Comparison of ENCODE assay signal across 8 cellular contexts in genomic region chr6:1872649-1873131, GRCh38.
DNase-seq lines count a peak whose midpoint lies in the region; ATAC-seq, FAIRE-seq and TF ChIP-seq lines count a peak whose summit lies in the region.

No MANE protein-coding gene starts in this region.

- H3K4me1 Mint-ChIP-seq in astrocyte (ENCODE audit: low read depth, unreplicated experiment) (peaks cover 19% of the 10 kb centered on the region), osteocyte (ENCODE audit: unreplicated experiment) (peaks cover 16% of the 10 kb centered on the region)

- H2AK5ac ChIP-seq in mesenchymal stem cell (ENCODE audit: low read length, severe bottlenecking) = no peak overlapping the region

- H3K36me3 ChIP-seq in BE2C (no peaks in the 10 kb centered on the region), MG63 (no peaks in the 10 kb centered on the region), astrocyte (ENCODE audit: insufficient read depth, low read length) (no peaks in the 10 kb centered on the region), mesenchymal stem cell (ENCODE audit: control insufficient read depth in 1 of 2, insufficient read depth in 2 of 2, low read depth in 1 of 2, low read length in 2 of 2) (peaks cover 0 to 3% of the 10 kb centered on the region in 2 experiments)

- H3K27ac ChIP-seq in astrocyte (ENCODE audit: low read depth, low read length) (no peak overlapping the region), mesenchymal stem cell (ENCODE audit: low read length, poor library complexity, severe bottlenecking) (no peak overlapping the region)

- peak; percentile 35 for DNase-seq in BE2C
- DNase-seq in MG63 = peak; percentile 15
- peak; percentile 56 for DNase-seq in astrocyte (ENCODE audit: low read depth)
- DNase-seq in mesenchymal stem cell = peak; percentile 82
- no peak for DNase-seq in HT-29 (ENCODE audit: low spot score)
- no peak for DNase-seq in 8988T
- DNase-seq in osteocyte (ENCODE audit: extremely low spot score, unreplicated experiment) = no peak

- H3K27ac Mint-ChIP-seq in astrocyte (ENCODE audit: unreplicated experiment) = no peak overlapping the region
- no peak overlapping the region for H3K27ac Mint-ChIP-seq in osteocyte (ENCODE audit: unreplicated experiment)

- peaks cover 4% of the 10 kb centered on the region for H3K79me1 ChIP-seq in mesenchymal stem cell (replicated peaks; ENCODE audit: low read length, poor library complexity, severe bottlenecking)

- H3K36me3 Mint-ChIP-seq in astrocyte (ENCODE audit: low read depth, unreplicated experiment) (no peaks in the 10 kb centered on the region), osteocyte (ENCODE audit: unreplicated experiment) (peaks cover 5% of the 10 kb centered on the region)

- H2AFZ ChIP-seq in astrocyte (ENCODE audit: low read depth, low read length) (no peak overlapping the region), mesenchymal stem cell (ENCODE audit: low read depth, low read length) (no peak overlapping the region)

- H3K4me1 ChIP-seq in BE2C (peaks cover 16% of the 10 kb centered on the region), astrocyte (ENCODE audit: insufficient read depth, low read length) (peaks cover 7% of the 10 kb centered on the region), mesenchymal stem cell (ENCODE audit: control insufficient read depth, insufficient read depth, low read depth, low read length) (peaks cover 5% of the 10 kb centered on the region)

- no peak overlapping the region for H2BK15ac ChIP-seq in mesenchymal stem cell (ENCODE audit: low read depth, poor library complexity, severe bottlenecking)

- H3K9me3 Mint-ChIP-seq in astrocyte (ENCODE audit: unreplicated experiment) (no peaks in the 10 kb centered on the region), osteocyte (ENCODE audit: unreplicated experiment) (no peaks in the 10 kb centered on the region)

- WGBS in mesenchymal stem cell = 28% methylated on average over 10 of the region's 11 CpGs

- no peaks in the 10 kb centered on the region for H4K20me1 ChIP-seq in astrocyte (ENCODE audit: insufficient read depth, low read length)

- H3K4me3 ChIP-seq in BE2C (ENCODE audit: low read depth, low read length) (no peak overlapping the region), MG63 (no peak overlapping the region), astrocyte (ENCODE audit: insufficient read depth, low read depth, low read length) (no peak overlapping the region), mesenchymal stem cell (ENCODE audit: insufficient read depth in 1 of 2, low read depth in 1 of 2, low read length in 2 of 2) (no peak overlapping the region)

- no peak overlapping the region for H4K8ac ChIP-seq in mesenchymal stem cell (ENCODE audit: low read length)

- H3K23ac ChIP-seq in mesenchymal stem cell (ENCODE audit: low read length in 2 of 2) = no peak overlapping the region

- H4K91ac ChIP-seq in mesenchymal stem cell (ENCODE audit: low read length) = no peak overlapping the region

- no peak overlapping the region for H2BK120ac ChIP-seq in mesenchymal stem cell (ENCODE audit: low read depth, low read length)

- H3K14ac ChIP-seq in mesenchymal stem cell (ENCODE audit: low read length in 2 of 2) = no peak overlapping the region

- H3K9me3 ChIP-seq in BE2C = no peaks in the 10 kb centered on the region
- no peaks in the 10 kb centered on the region for H3K9me3 ChIP-seq in MG63
- no peaks in the 10 kb centered on the region for H3K9me3 ChIP-seq in astrocyte (ENCODE audit: insufficient read depth, low read depth, low read length)
- H3K9me3 ChIP-seq in mesenchymal stem cell (ENCODE audit: control insufficient read depth, low read length) = no peaks in the 10 kb centered on the region

- FAIRE-seq in astrocyte (lab: Jason Lieb, UNC) = no peak

- H3K79me2 ChIP-seq in astrocyte (ENCODE audit: insufficient read depth, low read length) = no peaks in the 10 kb centered on the region

- no peak overlapping the region for H3K18ac ChIP-seq in mesenchymal stem cell (ENCODE audit: low read depth in 1 of 2, low read length in 2 of 2)

- no peak overlapping the region for H3K9ac ChIP-seq in astrocyte (ENCODE audit: low read length)
- no peak overlapping the region for H3K9ac ChIP-seq in mesenchymal stem cell (ENCODE audit: low read length)

- H3K27me3 ChIP-seq in BE2C (no peaks in the 10 kb centered on the region), MG63 (no peaks in the 10 kb centered on the region), astrocyte (ENCODE audit: insufficient read depth, low read length) (no peaks in the 10 kb centered on the region), mesenchymal stem cell (ENCODE audit: control insufficient read depth in 1 of 2, insufficient read depth in 1 of 2, low read length in 2 of 2) (no peaks in the 10 kb centered on the region)

- H3K27me3 Mint-ChIP-seq in astrocyte (ENCODE audit: low read depth, unreplicated experiment) = no peaks in the 10 kb centered on the region
- H3K27me3 Mint-ChIP-seq in osteocyte (ENCODE audit: unreplicated experiment) = no peaks in the 10 kb centered on the region

- H3K4me3 Mint-ChIP-seq in astrocyte (ENCODE audit: unreplicated experiment) = no peak overlapping the region
- H3K4me3 Mint-ChIP-seq in osteocyte (ENCODE audit: unreplicated experiment) = no peak overlapping the region

- TF ChIP-seq CTCF in BE2C (IDR thresholded peaks at IDR 0.05; ENCODE audit: low read depth, low read length) (no peak), astrocyte (IDR thresholded peaks at IDR 0.05; ENCODE audit: insufficient read depth, low read depth, low read length) (no peak), osteocyte (IDR thresholded peaks at IDR 0.05) (no peak)

- no peak for ATAC-seq in HG03342 (IDR thresholded peaks at IDR 0.05; ENCODE audit: unreplicated experiment)

- no peak overlapping the region for H2BK5ac ChIP-seq in mesenchymal stem cell (ENCODE audit: low read depth, low read length, poor library complexity, severe bottlenecking)

- H3K4ac ChIP-seq in mesenchymal stem cell (ENCODE audit: low read depth in 1 of 2, low read length in 2 of 2) = no peak overlapping the region

- H2BK12ac ChIP-seq in mesenchymal stem cell (ENCODE audit: low read length in 2 of 2) = no peak overlapping the region

- peak overlapping the region; percentile 28 for H3K4me2 ChIP-seq in astrocyte (ENCODE audit: low read length)
- H3K4me2 ChIP-seq in mesenchymal stem cell (ENCODE audit: low read length, poor library complexity, severe bottlenecking) = no peak overlapping the region

Comparison
In these comparisons a context has a peak if more than half of its experiments do, and no peak if none do; other contexts are left out.
1. DNase-seq: peak in BE2C (single experiment), MG63 (single experiment), astrocyte (single experiment) and mesenchymal stem cell (single experiment); none in HT-29 (single experiment), 8988T (single experiment) and osteocyte (single experiment).